1 cellular context compared by ENCODE assay signal in the genomic region with DNA sequence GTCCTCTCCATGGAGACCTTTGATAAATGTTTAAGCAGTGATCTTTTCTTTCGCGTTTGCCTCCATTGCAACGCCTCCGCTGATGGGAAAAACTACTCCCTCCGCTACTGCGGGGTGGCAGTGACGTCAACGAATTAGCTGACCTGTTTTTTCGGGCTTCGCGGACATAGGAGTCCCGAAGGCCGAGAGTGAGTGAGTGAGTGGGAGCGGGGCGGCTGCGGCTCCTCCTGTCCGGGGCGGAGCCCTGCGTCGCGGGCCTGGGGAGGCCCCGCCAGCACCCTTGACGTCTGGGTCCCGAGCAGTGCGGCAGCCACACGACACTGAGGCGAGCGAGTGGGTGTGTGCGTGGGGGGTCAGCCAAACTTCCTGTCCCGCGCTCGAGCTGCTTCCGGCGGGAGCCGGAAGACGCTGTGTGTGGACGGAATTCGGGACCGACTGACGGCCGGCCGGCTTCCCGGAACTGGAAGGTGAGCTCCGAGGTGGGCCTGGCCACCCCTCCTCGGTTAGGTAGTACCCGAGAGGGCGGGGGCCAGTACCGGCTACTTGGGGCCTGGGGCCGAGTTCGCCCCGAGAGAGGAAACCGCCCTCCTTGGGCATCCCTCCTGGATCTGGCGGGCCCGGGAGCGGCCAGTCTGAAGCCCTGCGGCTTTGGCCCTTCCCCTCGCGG.
A peak's percentile ranks its signal among the peaks of the same experiment; 100 is the strongest.
TF ChIP-seq lines count a peak whose summit lies in the region.

A gene with protein sequence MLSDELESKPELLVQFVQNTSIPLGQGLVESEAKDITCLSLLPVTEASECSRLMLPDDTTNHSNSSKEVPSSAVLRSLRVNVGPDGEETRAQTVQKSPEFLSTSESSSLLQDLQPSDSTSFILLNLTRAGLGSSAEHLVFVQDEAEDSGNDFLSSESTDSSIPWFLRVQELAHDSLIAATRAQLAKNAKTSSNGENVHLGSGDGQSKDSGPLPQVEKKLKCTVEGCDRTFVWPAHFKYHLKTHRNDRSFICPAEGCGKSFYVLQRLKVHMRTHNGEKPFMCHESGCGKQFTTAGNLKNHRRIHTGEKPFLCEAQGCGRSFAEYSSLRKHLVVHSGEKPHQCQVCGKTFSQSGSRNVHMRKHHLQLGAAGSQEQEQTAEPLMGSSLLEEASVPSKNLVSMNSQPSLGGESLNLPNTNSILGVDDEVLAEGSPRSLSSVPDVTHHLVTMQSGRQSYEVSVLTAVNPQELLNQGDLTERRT (plus strand): TSS at position 411 of the 667 bp plus-strand sequence. CDS start 5,317 bp downstream, outside the sequence.

TF ChIP-seq in K562, 482 proteins besides CTCF, POLR2A, EP300 and RAD21 (continued from another document and continues in another):
- TF ChIP-seq, protein P1, sequence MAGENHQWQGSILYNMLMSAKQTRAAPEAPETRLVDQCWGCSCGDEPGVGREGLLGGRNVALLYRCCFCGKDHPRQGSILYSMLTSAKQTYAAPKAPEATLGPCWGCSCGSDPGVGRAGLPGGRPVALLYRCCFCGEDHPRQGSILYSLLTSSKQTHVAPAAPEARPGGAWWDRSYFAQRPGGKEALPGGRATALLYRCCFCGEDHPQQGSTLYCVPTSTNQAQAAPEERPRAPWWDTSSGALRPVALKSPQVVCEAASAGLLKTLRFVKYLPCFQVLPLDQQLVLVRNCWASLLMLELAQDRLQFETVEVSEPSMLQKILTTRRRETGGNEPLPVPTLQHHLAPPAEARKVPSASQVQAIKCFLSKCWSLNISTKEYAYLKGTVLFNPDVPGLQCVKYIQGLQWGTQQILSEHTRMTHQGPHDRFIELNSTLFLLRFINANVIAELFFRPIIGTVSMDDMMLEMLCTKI (IDR thresholded peaks at IDR 0.05; ENCODE audit: partially characterized antibody): no peak
- TF ChIP-seq, protein P2, sequence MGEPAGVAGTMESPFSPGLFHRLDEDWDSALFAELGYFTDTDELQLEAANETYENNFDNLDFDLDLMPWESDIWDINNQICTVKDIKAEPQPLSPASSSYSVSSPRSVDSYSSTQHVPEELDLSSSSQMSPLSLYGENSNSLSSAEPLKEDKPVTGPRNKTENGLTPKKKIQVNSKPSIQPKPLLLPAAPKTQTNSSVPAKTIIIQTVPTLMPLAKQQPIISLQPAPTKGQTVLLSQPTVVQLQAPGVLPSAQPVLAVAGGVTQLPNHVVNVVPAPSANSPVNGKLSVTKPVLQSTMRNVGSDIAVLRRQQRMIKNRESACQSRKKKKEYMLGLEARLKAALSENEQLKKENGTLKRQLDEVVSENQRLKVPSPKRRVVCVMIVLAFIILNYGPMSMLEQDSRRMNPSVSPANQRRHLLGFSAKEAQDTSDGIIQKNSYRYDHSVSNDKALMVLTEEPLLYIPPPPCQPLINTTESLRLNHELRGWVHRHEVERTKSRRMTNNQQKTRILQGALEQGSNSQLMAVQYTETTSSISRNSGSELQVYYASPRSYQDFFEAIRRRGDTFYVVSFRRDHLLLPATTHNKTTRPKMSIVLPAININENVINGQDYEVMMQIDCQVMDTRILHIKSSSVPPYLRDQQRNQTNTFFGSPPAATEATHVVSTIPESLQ (CRISPR knock-in tag; IDR thresholded peaks at IDR 0.05): 0 out of 2 replicates have a peak, but pooled peaks have one; percentile 46
- TF ChIP-seq NR2C1 (IDR thresholded peaks at IDR 0.05) (no peak), NR2C1 (tag; IDR thresholded peaks at IDR 0.05) (0 out of 2 replicates have a peak, but pooled peaks have one; percentile 23), RFX7 (CRISPR knock-in tag; IDR thresholded peaks at IDR 0.05) (no peak), ZNF347 (CRISPR knock-in tag; IDR thresholded peaks at IDR 0.05; ENCODE audit: low read depth) (no peak), CCNT2 (IDR thresholded peaks at IDR 0.05; ENCODE audit: borderline replicate concordance, extremely low read depth, insufficient read length, low read depth, low read length) (peak; percentile 83), RBBP5 (IDR thresholded peaks at IDR 0.05; ENCODE audit: borderline replicate concordance, insufficient read depth, low read length, poor library complexity, severe bottlenecking) (peak; percentile 89), ZKSCAN1 (IDR thresholded peaks at IDR 0.05; ENCODE audit: low read depth, low read length) (0 out of 2 replicates have a peak, but pooled peaks have one; percentile 39), HDAC2 (IDR thresholded peaks at IDR 0.05) (no peak), RCOR1 (IDR thresholded peaks at IDR 0.05; ENCODE audit: borderline replicate concordance in 1 of 2, low read depth in 2 of 2, low read length in 2 of 2) (peak in 1 of 2 experiments; percentile 68; a peak in 2 of 4 replicates), ZNF316 (IDR thresholded peaks at IDR 0.05) (peak; percentile 94), TBL1XR1 (IDR thresholded peaks at IDR 0.05; ENCODE audit: low read length in 2 of 2) (no peak; a peak in 1 of 4 replicates), LCOR (CRISPR knock-in tag; IDR thresholded peaks at IDR 0.05) (peak; percentile 82; the same call in 1 of the 2 replicates), ZNF395 (CRISPR knock-in tag; IDR thresholded peaks at IDR 0.05) (no peak), HDAC1 (IDR thresholded peaks at IDR 0.05) (0 out of 4 replicates have a peak, but pooled peaks of 1 of the 2 experiments have one; percentile 32), PHF8 (IDR thresholded peaks at IDR 0.05; ENCODE audit: borderline replicate concordance, low read length) (peak; percentile 64; the same call in 1 of the 2 replicates), ETV1 (tag; conservative IDR thresholded peaks at IDR 0.05; ENCODE audit: low read depth) (peak; percentile 87), RBFOX2 (IDR thresholded peaks at IDR 0.05; ENCODE audit: low read depth, low read length) (peak; percentile 93), SMAD4 (CRISPR knock-in tag; conservative IDR thresholded peaks at IDR 0.05) (0 out of 2 replicates have a peak, but pooled peaks have one; percentile 66), JUN (IDR thresholded peaks at IDR 0.05; ENCODE audit: borderline replicate concordance, low read depth, low read length) (peak; percentile 55), JUN (CRISPR knock-in tag; IDR thresholded peaks at IDR 0.05; ENCODE audit: borderline replicate concordance) (no peak), TOE1 (IDR thresholded peaks at IDR 0.05; ENCODE audit: borderline replicate concordance) (no peak; the same call in 1 of the 2 replicates), TOE1 (CRISPR knock-in tag; IDR thresholded peaks at IDR 0.05; ENCODE audit: borderline replicate concordance, low read depth) (no peak), GMEB1 (CRISPR knock-in tag; IDR thresholded peaks at IDR 0.05) (peak; percentile 64), TARDBP (IDR thresholded peaks at IDR 0.05) (peak; percentile 85; the same call in 1 of the 2 replicates), MNT (conservative IDR thresholded peaks at IDR 0.05) (peak; percentile 73 to 88), ZSCAN29 (IDR thresholded peaks at IDR 0.05) (0 out of 2 replicates have a peak, but pooled peaks have one; percentile 52), U2AF2 (optimal IDR thresholded peaks at IDR 0.05; ENCODE audit: low read depth, low read length) (no peak), MCM2 (IDR thresholded peaks at IDR 0.05; ENCODE audit: low read depth) (no peak), ESRRA (IDR thresholded peaks at IDR 0.05; ENCODE audit: borderline replicate concordance, low read depth) (no peak; the same call in 1 of the 2 replicates)
- TF ChIP-seq, protein P3, sequence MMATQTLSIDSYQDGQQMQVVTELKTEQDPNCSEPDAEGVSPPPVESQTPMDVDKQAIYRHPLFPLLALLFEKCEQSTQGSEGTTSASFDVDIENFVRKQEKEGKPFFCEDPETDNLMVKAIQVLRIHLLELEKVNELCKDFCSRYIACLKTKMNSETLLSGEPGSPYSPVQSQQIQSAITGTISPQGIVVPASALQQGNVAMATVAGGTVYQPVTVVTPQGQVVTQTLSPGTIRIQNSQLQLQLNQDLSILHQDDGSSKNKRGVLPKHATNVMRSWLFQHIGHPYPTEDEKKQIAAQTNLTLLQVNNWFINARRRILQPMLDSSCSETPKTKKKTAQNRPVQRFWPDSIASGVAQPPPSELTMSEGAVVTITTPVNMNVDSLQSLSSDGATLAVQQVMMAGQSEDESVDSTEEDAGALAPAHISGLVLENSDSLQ (IDR thresholded peaks at IDR 0.05): peak; percentile 75
- TF ChIP-seq, protein P4, sequence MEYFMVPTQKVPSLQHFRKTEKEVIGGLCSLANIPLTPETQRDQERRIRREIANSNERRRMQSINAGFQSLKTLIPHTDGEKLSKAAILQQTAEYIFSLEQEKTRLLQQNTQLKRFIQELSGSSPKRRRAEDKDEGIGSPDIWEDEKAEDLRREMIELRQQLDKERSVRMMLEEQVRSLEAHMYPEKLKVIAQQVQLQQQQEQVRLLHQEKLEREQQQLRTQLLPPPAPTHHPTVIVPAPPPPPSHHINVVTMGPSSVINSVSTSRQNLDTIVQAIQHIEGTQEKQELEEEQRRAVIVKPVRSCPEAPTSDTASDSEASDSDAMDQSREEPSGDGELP (CRISPR knock-in tag; IDR thresholded peaks at IDR 0.05; ENCODE audit: borderline replicate concordance): peak; percentile 92
- TF ChIP-seq, protein P5, sequence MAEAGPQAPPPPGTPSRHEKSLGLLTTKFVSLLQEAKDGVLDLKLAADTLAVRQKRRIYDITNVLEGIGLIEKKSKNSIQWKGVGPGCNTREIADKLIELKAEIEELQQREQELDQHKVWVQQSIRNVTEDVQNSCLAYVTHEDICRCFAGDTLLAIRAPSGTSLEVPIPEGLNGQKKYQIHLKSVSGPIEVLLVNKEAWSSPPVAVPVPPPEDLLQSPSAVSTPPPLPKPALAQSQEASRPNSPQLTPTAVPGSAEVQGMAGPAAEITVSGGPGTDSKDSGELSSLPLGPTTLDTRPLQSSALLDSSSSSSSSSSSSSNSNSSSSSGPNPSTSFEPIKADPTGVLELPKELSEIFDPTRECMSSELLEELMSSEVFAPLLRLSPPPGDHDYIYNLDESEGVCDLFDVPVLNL (CRISPR knock-in tag; IDR thresholded peaks at IDR 0.05; ENCODE audit: low read depth): no peak
- TF ChIP-seq, protein P6, sequence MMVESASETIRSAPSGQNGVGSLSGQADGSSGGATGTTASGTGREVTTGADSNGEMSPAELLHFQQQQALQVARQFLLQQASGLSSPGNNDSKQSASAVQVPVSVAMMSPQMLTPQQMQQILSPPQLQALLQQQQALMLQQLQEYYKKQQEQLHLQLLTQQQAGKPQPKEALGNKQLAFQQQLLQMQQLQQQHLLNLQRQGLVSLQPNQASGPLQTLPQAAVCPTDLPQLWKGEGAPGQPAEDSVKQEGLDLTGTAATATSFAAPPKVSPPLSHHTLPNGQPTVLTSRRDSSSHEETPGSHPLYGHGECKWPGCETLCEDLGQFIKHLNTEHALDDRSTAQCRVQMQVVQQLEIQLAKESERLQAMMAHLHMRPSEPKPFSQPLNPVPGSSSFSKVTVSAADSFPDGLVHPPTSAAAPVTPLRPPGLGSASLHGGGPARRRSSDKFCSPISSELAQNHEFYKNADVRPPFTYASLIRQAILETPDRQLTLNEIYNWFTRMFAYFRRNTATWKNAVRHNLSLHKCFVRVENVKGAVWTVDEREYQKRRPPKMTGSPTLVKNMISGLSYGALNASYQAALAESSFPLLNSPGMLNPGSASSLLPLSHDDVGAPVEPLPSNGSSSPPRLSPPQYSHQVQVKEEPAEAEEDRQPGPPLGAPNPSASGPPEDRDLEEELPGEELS (CRISPR knock-in tag; IDR thresholded peaks at IDR 0.05; ENCODE audit: borderline replicate concordance): 0 out of 2 replicates have a peak, but pooled peaks have one; percentile 19
